In genomic region chr3:47491186-47491585, GRCh38 we compare ENCODE assay signal across 25 cellular contexts.
"Had no signal": no experiment of that assay in that cellular context is flagged by ENCODE, and none has a peak within 500 bp of the region (broad histone marks: within the 10 kb centered on the region; RNA-seq: fewer than 3 reads in every experiment).

No MANE protein-coding gene starts in this region.

- H3K4me1 Mint-ChIP-seq: activated naive CD8-positive, alpha-beta T cell treated with anti-CD3 and anti-CD28 coated beads, Interleukin-2, amount 10 ng/mL, durations not matched to agents 7 days and 5 days; central memory CD8-positive, alpha-beta T cell; WTC11 had no signal

- H3K36me3 Mint-ChIP-seq: natural killer cell treated with Interleukin-12 subunit alpha and Interleukin-12 subunit beta and Interleukin-15 and Interleukin-18, amount 100 ng/mL, for 72 hours had no signal

- H3K27me3 ChIP-seq: breast epithelium, esophagus muscularis mucosa, pancreas, thyroid gland, upper lobe of right lung had no signal

- H3K4me3 Mint-ChIP-seq: activated naive CD4-positive, alpha-beta T cell treated with anti-CD3 and anti-CD28 coated beads for 36 hours; activated naive CD8-positive, alpha-beta T cell treated with anti-CD3 and anti-CD28 coated beads, Interleukin-2, amount 10 ng/mL, durations not matched to agents 7 days and 5 days; central memory CD8-positive, alpha-beta T cell; natural killer cell treated with Interleukin-12 subunit alpha and Interleukin-12 subunit beta and Interleukin-15 and Interleukin-18, amount 100 ng/mL, for 72 hours; stimulated activated naive CD8-positive, alpha-beta T cell treated with anti-CD3 and anti-CD28 coated beads, Interleukin-15, Interleukin-2, amounts not matched to agents 100 ng/mL and 50 ng/mL, for 24 hours; WTC11 had no signal

- H3K27me3 Mint-ChIP-seq: activated naive CD8-positive, alpha-beta T cell treated with anti-CD3 and anti-CD28 coated beads, Interleukin-2, amount 10 ng/mL, durations not matched to agents 7 days and 5 days; central memory CD8-positive, alpha-beta T cell; natural killer cell treated with Interleukin-12 subunit alpha and Interleukin-12 subunit beta and Interleukin-15 and Interleukin-18, amount 100 ng/mL, for 72 hours; stimulated activated naive CD8-positive, alpha-beta T cell treated with anti-CD3 and anti-CD28 coated beads, Interleukin-15, Interleukin-2, amounts not matched to agents 100 ng/mL and 50 ng/mL, for 24 hours had no signal

- H3K9me3 Mint-ChIP-seq: activated naive CD4-positive, alpha-beta T cell treated with anti-CD3 and anti-CD28 coated beads for 36 hours; activated naive CD8-positive, alpha-beta T cell treated with anti-CD3 and anti-CD28 coated beads, Interleukin-2, amount 10 ng/mL, durations not matched to agents 7 days and 5 days; central memory CD8-positive, alpha-beta T cell; natural killer cell treated with Interleukin-12 subunit alpha and Interleukin-12 subunit beta and Interleukin-15 and Interleukin-18, amount 100 ng/mL, for 72 hours; stimulated activated naive CD8-positive, alpha-beta T cell treated with anti-CD3 and anti-CD28 coated beads, Interleukin-15, Interleukin-2, amounts not matched to agents 100 ng/mL and 50 ng/mL, for 24 hours; WTC11 had no signal

- H3K4me1 ChIP-seq: breast epithelium, esophagus muscularis mucosa, left ventricle myocardium inferior, thyroid gland, upper lobe of right lung had no signal

- DNase-seq: activated CD4-positive, alpha-beta T cell treated with anti-CD3 and anti-CD28 coated beads for 4 hours; activated CD4-positive, alpha-beta T cell treated with anti-CD3 and anti-CD28 coated beads, Interleukin-2, amount 50 U/mL, for 48 hours; activated naive CD4-positive, alpha-beta T cell treated with anti-CD3 and anti-CD28 coated beads for 36 hours; activated naive CD8-positive, alpha-beta T cell treated with anti-CD3 and anti-CD28 coated beads, Interleukin-2, amount 10 ng/mL, durations not matched to agents 7 days and 5 days; activated T-cell treated with anti-CD3 and anti-CD28 coated beads, Interleukin-2, amount 50 U/mL, for 48 hours; amniotic stem cell; head of caudate nucleus; hypothalamus; left ventricle myocardium inferior; midbrain; right cardiac atrium; stimulated activated CD4-positive, alpha-beta T cell treated with anti-CD3 and anti-CD28 coated beads, Interleukin-1b, Interleukin-23, amount 100 ng/mL, for 48 hours; substantia nigra; T-helper 9 cell; thyroid gland; upper lobe of right lung had no signal

- H3K27ac ChIP-seq: breast epithelium, coronary artery, esophagus muscularis mucosa, left ventricle myocardium inferior, pancreas, thyroid gland, upper lobe of right lung had no signal

- H3K4me3 ChIP-seq: breast epithelium, coronary artery, esophagus muscularis mucosa, left ventricle myocardium inferior, pancreas, thyroid gland, upper lobe of right lung had no signal

- ATAC-seq: natural killer cell treated with Interleukin-12 subunit alpha and Interleukin-12 subunit beta and Interleukin-15 and Interleukin-18, amount 100 ng/mL, for 72 hours; pancreas; right cardiac atrium; upper lobe of right lung; WTC11 had no signal

- H3K9me3 ChIP-seq: breast epithelium, esophagus muscularis mucosa, left ventricle myocardium inferior, pancreas, thyroid gland, upper lobe of right lung had no signal

- FAIRE-seq: frontal cortex, pancreas had no signal

- H3K27ac Mint-ChIP-seq: activated naive CD4-positive, alpha-beta T cell treated with anti-CD3 and anti-CD28 coated beads for 36 hours; activated naive CD8-positive, alpha-beta T cell treated with anti-CD3 and anti-CD28 coated beads, Interleukin-2, amount 10 ng/mL, durations not matched to agents 7 days and 5 days; natural killer cell treated with Interleukin-12 subunit alpha and Interleukin-12 subunit beta and Interleukin-15 and Interleukin-18, amount 100 ng/mL, for 72 hours; stimulated activated naive CD8-positive, alpha-beta T cell treated with anti-CD3 and anti-CD28 coated beads, Interleukin-15, Interleukin-2, amounts not matched to agents 100 ng/mL and 50 ng/mL, for 24 hours; WTC11 had no signal
